ENCODE assay signal across 1 cellular context in genomic region chr7:65981965-65982792, GRCh38.
TF ChIP-seq lines count a peak whose summit lies in the region.

TSS of gene GUSB (minus strand) at chr7:65982213. CDS start at chr7:65982183, 30 bp downstream.

TF ChIP-seq in K562, 482 proteins besides CTCF, POLR2A, EP300 and RAD21 (continued from another document and continues in another):
- TF ChIP-seq ZBTB11 (CRISPR knock-in tag; IDR thresholded peaks at IDR 0.05) (0 out of 6 replicates have a peak, but pooled peaks of 1 of the 3 experiments have one; percentile 24), ZNF583 (CRISPR knock-in tag; IDR thresholded peaks at IDR 0.05) (0 out of 2 replicates have a peak, but pooled peaks have one; percentile 40), CBFA2T3 (IDR thresholded peaks at IDR 0.05) (no peak), ELF2 (CRISPR knock-in tag; IDR thresholded peaks at IDR 0.05) (peak; percentile 63; the same call in 1 of the 2 replicates), RFX7 (CRISPR knock-in tag; IDR thresholded peaks at IDR 0.05) (no peak), KLF13 (tag; IDR thresholded peaks at IDR 0.05; ENCODE audit: borderline replicate concordance, low read depth) (peak; percentile 65; the same call in 1 of the 2 replicates), ZNF436 (CRISPR knock-in tag; IDR thresholded peaks at IDR 0.05) (no peak), ZNF239 (CRISPR knock-in tag; IDR thresholded peaks at IDR 0.05) (peak; percentile 24), SNIP1 (IDR thresholded peaks at IDR 0.05; ENCODE audit: low read depth) (no peak), ZBTB17 (CRISPR knock-in tag; IDR thresholded peaks at IDR 0.05) (peak; percentile 53; the same call in 1 of the 2 replicates), CREB5 (CRISPR knock-in tag; IDR thresholded peaks at IDR 0.05) (no peak), CBX3 (IDR thresholded peaks at IDR 0.05; ENCODE audit: borderline replicate concordance in 1 of 2, low read length in 2 of 2) (peak in 1 of 2 experiments; percentile 84; a peak in 1 of 3 replicates), SIRT6 (IDR thresholded peaks at IDR 0.05; ENCODE audit: low read depth, low read length) (no peak), ZNF384 (IDR thresholded peaks at IDR 0.05; ENCODE audit: low read depth, low read length) (peak; percentile 32), STAT6 (CRISPR knock-in tag; IDR thresholded peaks at IDR 0.05) (peak; percentile 97; the same call in 1 of the 2 replicates), ZNF232 (CRISPR knock-in tag; IDR thresholded peaks at IDR 0.05) (peak; percentile 88; the same call in 1 of the 2 replicates), POLR3G (IDR thresholded peaks at IDR 0.05; ENCODE audit: extremely low read depth, insufficient read length, insufficient replicate concordance) (no peak), FOXM1 (IDR thresholded peaks at IDR 0.05; ENCODE audit: low read depth) (no peak), FOXM1 (CRISPR knock-in tag; IDR thresholded peaks at IDR 0.05; ENCODE audit: low read depth) (peak; percentile 76; the same call in 1 of the 2 replicates), E2F1 (CRISPR knock-in tag; IDR thresholded peaks at IDR 0.05) (peak; percentile 100), RFX5 (IDR thresholded peaks at IDR 0.05; ENCODE audit: low read depth, low read length) (no peak), UBTF (IDR thresholded peaks at IDR 0.05; ENCODE audit: borderline replicate concordance in 1 of 2, low read depth in 2 of 2, low read length in 2 of 2) (peak in 1 of 2 experiments; percentile 76; a peak in 2 of 4 replicates), PHB2 (IDR thresholded peaks at IDR 0.05; ENCODE audit: low read depth) (no peak), SMARCA4 (IDR thresholded peaks at IDR 0.05) (no peak), KLF16 (IDR thresholded peaks at IDR 0.05) (peak; percentile 83; the same call in 1 of the 2 replicates), FOXJ2 (tag; IDR thresholded peaks at IDR 0.05) (no peak), NR2C2 (CRISPR knock-in tag; IDR thresholded peaks at IDR 0.05) (peak; percentile 91), NR2C2 (tag; IDR thresholded peaks at IDR 0.05) (peak; percentile 96), TGIF2 (CRISPR knock-in tag; IDR thresholded peaks at IDR 0.05) (peak; percentile 86; the same call in 1 of the 2 replicates), SIX5 (IDR thresholded peaks at IDR 0.05; ENCODE audit: borderline replicate concordance in 1 of 2, insufficient read depth in 1 of 2, low read depth in 1 of 2, low read length in 2 of 2) (peak; percentile 93 to 95), ZSCAN32 (CRISPR knock-in tag; IDR thresholded peaks at IDR 0.05) (0 out of 2 replicates have a peak, but pooled peaks have one; percentile 45), SAFB2 (IDR thresholded peaks at IDR 0.05; ENCODE audit: borderline replicate concordance, low read depth, low read length, severe bottlenecking) (no peak), HNRNPH1 (optimal IDR thresholded peaks at IDR 0.05; ENCODE audit: low read depth, low read length) (no peak), PHF20 (IDR thresholded peaks at IDR 0.05; ENCODE audit: partially characterized antibody) (peak; percentile 93), BRCA1 (IDR thresholded peaks at IDR 0.05) (no peak), BRCA1 (CRISPR knock-in tag; IDR thresholded peaks at IDR 0.05) (no peak), TEAD4 (IDR thresholded peaks at IDR 0.05; ENCODE audit: low read length) (peak; percentile 27; the same call in 1 of the 2 replicates), TEAD4 (CRISPR knock-in tag; IDR thresholded peaks at IDR 0.05; ENCODE audit: borderline replicate concordance) (no peak), HDAC2 (IDR thresholded peaks at IDR 0.05) (peak; percentile 56; the same call in 1 of the 2 replicates), ZNF3 (CRISPR knock-in tag; IDR thresholded peaks at IDR 0.05) (no peak), HEY1 (CRISPR knock-in tag; IDR thresholded peaks at IDR 0.05; ENCODE audit: borderline replicate concordance) (no peak), JUNB (CRISPR knock-in tag; conservative IDR thresholded peaks at IDR 0.05) (no peak; the same call in 1 of the 2 replicates), KAT8 (IDR thresholded peaks at IDR 0.05; ENCODE audit: low read depth) (no peak), SMARCE1 (IDR thresholded peaks at IDR 0.05) (no peak), SAFB (IDR thresholded peaks at IDR 0.05; ENCODE audit: borderline replicate concordance, low read depth, low read length) (no peak), ZNF707 (CRISPR knock-in tag; conservative IDR thresholded peaks at IDR 0.05) (no peak), ZNF696 (CRISPR knock-in tag; conservative IDR thresholded peaks at IDR 0.05) (no peak), PCBP1 (IDR thresholded peaks at IDR 0.05; ENCODE audit: low read depth, low read length, poor library complexity, severe bottlenecking) (peak; percentile 97)
- TF ChIP-seq, protein P1, sequence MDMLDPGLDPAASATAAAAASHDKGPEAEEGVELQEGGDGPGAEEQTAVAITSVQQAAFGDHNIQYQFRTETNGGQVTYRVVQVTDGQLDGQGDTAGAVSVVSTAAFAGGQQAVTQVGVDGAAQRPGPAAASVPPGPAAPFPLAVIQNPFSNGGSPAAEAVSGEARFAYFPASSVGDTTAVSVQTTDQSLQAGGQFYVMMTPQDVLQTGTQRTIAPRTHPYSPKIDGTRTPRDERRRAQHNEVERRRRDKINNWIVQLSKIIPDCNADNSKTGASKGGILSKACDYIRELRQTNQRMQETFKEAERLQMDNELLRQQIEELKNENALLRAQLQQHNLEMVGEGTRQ (CRISPR knock-in tag; IDR thresholded peaks at IDR 0.05): peak; percentile 89
- TF ChIP-seq, protein P2, sequence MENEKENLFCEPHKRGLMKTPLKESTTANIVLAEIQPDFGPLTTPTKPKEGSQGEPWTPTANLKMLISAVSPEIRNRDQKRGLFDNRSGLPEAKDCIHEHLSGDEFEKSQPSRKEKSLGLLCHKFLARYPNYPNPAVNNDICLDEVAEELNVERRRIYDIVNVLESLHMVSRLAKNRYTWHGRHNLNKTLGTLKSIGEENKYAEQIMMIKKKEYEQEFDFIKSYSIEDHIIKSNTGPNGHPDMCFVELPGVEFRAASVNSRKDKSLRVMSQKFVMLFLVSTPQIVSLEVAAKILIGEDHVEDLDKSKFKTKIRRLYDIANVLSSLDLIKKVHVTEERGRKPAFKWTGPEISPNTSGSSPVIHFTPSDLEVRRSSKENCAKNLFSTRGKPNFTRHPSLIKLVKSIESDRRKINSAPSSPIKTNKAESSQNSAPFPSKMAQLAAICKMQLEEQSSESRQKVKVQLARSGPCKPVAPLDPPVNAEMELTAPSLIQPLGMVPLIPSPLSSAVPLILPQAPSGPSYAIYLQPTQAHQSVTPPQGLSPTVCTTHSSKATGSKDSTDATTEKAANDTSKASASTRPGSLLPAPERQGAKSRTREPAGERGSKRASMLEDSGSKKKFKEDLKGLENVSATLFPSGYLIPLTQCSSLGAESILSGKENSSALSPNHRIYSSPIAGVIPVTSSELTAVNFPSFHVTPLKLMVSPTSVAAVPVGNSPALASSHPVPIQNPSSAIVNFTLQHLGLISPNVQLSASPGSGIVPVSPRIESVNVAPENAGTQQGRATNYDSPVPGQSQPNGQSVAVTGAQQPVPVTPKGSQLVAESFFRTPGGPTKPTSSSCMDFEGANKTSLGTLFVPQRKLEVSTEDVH (IDR thresholded peaks at IDR 0.05; ENCODE audit: low read depth, partially characterized antibody): peak; percentile 99
- TF ChIP-seq, protein P3, sequence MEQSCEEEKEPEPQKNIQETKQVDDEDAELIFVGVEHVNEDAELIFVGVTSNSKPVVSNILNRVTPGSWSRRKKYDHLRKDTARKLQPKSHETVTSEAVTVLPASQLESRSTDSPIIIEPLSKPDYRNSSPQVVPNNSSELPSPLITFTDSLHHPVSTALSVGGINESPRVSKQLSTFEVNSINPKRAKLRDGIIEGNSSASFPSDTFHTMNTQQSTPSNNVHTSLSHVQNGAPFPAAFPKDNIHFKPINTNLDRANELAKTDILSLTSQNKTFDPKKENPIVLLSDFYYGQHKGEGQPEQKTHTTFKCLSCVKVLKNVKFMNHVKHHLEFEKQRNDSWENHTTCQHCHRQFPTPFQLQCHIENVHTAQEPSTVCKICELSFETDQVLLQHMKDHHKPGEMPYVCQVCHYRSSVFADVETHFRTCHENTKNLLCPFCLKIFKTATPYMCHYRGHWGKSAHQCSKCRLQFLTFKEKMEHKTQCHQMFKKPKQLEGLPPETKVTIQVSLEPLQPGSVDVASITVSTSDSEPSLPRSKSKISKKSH (CRISPR knock-in tag; IDR thresholded peaks at IDR 0.05): no peak
- TF ChIP-seq, protein P4, sequence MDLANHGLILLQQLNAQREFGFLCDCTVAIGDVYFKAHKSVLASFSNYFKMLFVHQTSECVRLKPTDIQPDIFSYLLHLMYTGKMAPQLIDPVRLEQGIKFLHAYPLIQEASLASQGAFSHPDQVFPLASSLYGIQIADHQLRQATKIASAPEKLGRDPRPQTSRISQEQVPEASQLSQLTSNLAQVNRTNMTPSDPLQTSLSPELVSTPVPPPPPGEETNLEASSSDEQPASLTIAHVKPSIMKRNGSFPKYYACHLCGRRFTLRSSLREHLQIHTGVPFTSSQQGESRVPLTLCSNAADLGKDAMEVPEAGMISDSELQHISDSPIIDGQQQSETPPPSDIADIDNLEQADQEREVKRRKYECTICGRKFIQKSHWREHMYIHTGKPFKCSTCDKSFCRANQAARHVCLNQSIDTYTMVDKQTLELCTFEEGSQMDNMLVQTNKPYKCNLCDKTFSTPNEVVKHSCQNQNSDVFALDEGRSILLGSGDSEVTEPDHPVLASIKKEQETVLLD (IDR thresholded peaks at IDR 0.05): 0 out of 2 replicates have a peak, but pooled peaks have one; percentile 15
